8 cellular contexts compared by ENCODE assay signal in genomic region chr12:7017870-7018349, GRCh38. TPM values are rescaled to one million over a fixed set of nuclear protein-coding genes. Genes with fewer than 3 reads are reported as not detected.
DNase-seq lines count a peak whose midpoint lies in the region; ATAC-seq and TF ChIP-seq lines count a peak whose summit lies in the region.

No MANE protein-coding gene starts in this region.

- H3K27me3 ChIP-seq in esophagus muscularis mucosa, result no peaks in the 10 kb centered on the region
- no peaks in the 10 kb centered on the region for H3K27me3 ChIP-seq in neutrophil

- H3K27ac ChIP-seq in SK-N-MC (no peak overlapping the region), esophagus muscularis mucosa (replicated peaks in 1 of 4) (peak overlapping the region; percentile 88 to 97 (median 88)), neutrophil (peak overlapping the region; percentile 93)

- H3K4me1 ChIP-seq in esophagus muscularis mucosa, result peaks cover 24 to 36% (median 31%) of the 10 kb centered on the region in 4 donors
- H3K4me1 ChIP-seq in neutrophil (ENCODE audit: control insufficient read depth in 1 of 2, insufficient read depth in 1 of 2, low read depth in 1 of 2, low read length in 1 of 2), result peaks cover 18 to 22% of the 10 kb centered on the region in 2 experiments

- no peak for TF ChIP-seq EP300 in esophagus muscularis mucosa (IDR thresholded peaks at IDR 0.05)

- no peak for TF ChIP-seq CTCF in AG04449 (IDR thresholded peaks at IDR 0.05; ENCODE audit: insufficient read depth, low read length, missing control alignments)
- TF ChIP-seq CTCF in esophagus muscularis mucosa (IDR thresholded peaks at IDR 0.05), result no peak
- TF ChIP-seq CTCF in neutrophil (IDR thresholded peaks at IDR 0.05), result no peak

- no peak for DNase-seq in AG04449 (ENCODE audit: low read depth, low spot score)
- peak; percentile 6 for DNase-seq in SK-N-MC (ENCODE audit: low read depth, low spot score)
- no peak for DNase-seq in esophagus muscularis mucosa (ENCODE audit: extremely low spot score)
- no peak for DNase-seq in activated effector memory CD4-positive, alpha-beta T cell treated with anti-CD3 and anti-CD28 coated beads, Interleukin-2, amount 50 U/mL, for 16 hours
- DNase-seq in T-helper 9 cell, result no peak

- TF ChIP-seq POLR2A in esophagus muscularis mucosa (IDR thresholded peaks at IDR 0.05; ENCODE audit: low read depth), result no peak

- H3K9ac ChIP-seq in SK-N-MC (ENCODE audit: insufficient read length), result peak overlapping the region; percentile 84

- 5% methylated on average over 25 of the region's 25 CpGs for WGBS in esophagus muscularis mucosa

- H3K36me3 ChIP-seq in SK-N-MC (ENCODE audit: insufficient read depth, low read length) (peaks cover 8% of the 10 kb centered on the region; the same call in 1 of the 2 replicates), esophagus muscularis mucosa (peaks cover 0 to 17% (median 4%) of the 10 kb centered on the region in 4 donors), neutrophil (no peaks in the 10 kb centered on the region)

- POLR2A ChIA-PET in AG04449 (lab: Yijun Ruan, JAX), result interaction anchor here (0.9 to 1.0 kb wide), 3 partner anchors 10 to 95 kb away, joined by 3 to 4 read pairs (median 3); partner anchors contain the start of genes C12orf57 and RNU7-1

- no peaks in the 10 kb centered on the region for H3K9me3 ChIP-seq in SK-N-MC (ENCODE audit: low read depth, low read length)
- H3K9me3 ChIP-seq in esophagus muscularis mucosa, result no peaks in the 10 kb centered on the region
- no peaks in the 10 kb centered on the region for H3K9me3 ChIP-seq in neutrophil

- intact Hi-C loops in esophagus muscularis mucosa (cut with DNase I), result loop anchor here (5.0 kb wide), 1 partner anchor 46 kb away; the partner anchor contains the start of genes EMG1 and PHB2

- CTCF ChIA-PET in AG04449 (lab: Yijun Ruan, JAX), result interaction anchor here (0.7 to 5.6 kb wide), 26 partner anchors 8 to 147 kb away, joined by 3 to 27 read pairs (median 4); partner anchors contain the start of genes C12orf57, C1R, C1RL and C1S

- ATAC-seq in GM18502 (IDR thresholded peaks at IDR 0.05; ENCODE audit: poor library complexity, unreplicated experiment), result peak; percentile 0
- ATAC-seq in HG03175 (IDR thresholded peaks at IDR 0.05; ENCODE audit: unreplicated experiment), result peak; percentile 16

- H3K4me3 ChIP-seq in AG04449 (ENCODE audit: low read depth, low read length), result peak overlapping the region; percentile 89
- H3K4me3 ChIP-seq in SK-N-MC, result peak overlapping the region; percentile 99
- peak overlapping the region; percentile 77 to 89 (median 86) for H3K4me3 ChIP-seq in esophagus muscularis mucosa
- H3K4me3 ChIP-seq in neutrophil (ENCODE audit: low read depth in 1 of 2, low read length in 1 of 2), result peak overlapping the region; percentile 92 to 96

RNA-seq across cellular contexts. Expression of gene LPCAT3, which starts 0.4 kb away (rescaled TPM):
- total RNA-seq in esophagus muscularis mucosa, result 10 to 100 TPM; 21.6 to 33.3 (median 26.2) TPM

RNA-seq across cellular contexts. Expression of gene C1S, which starts 42.6 kb away (rescaled TPM):
- total RNA-seq in esophagus muscularis mucosa, result 100 to 1,000 TPM; 454 to 549 (median 512) TPM

RNA-seq across cellular contexts. Expression of gene EMG1, which starts 47.2 kb away (rescaled TPM):
- 10 to 100 TPM; 20.8 to 35.1 (median 26.3) TPM for total RNA-seq in esophagus muscularis mucosa

RNA-seq across cellular contexts. Expression of gene PHB2, which starts 47.4 kb away (rescaled TPM):
- total RNA-seq in esophagus muscularis mucosa, result 100 to 1,000 TPM; 194 to 265 (median 233) TPM
